Comparison of ENCODE assay signal across 30 cellular contexts in the genomic region with DNA sequence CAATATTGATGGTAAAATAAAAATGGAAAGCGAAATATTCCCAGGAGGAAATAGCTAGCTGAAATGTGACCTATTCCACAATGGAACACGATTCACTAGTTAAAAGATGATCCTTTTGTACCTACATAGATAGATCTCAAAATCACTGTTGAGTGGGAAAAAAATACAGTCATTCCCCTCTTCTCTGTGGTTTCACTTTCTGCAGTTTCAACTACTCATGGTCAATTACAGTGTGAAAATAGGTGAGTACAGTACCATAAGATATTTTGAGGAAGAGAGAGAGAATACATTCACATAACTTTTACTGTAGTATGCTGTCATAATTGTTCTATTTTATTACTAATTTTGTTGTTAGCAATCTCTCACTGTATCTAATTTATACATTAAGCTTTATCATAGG. TPM values are rescaled to one million over a fixed set of nuclear protein-coding genes. Genes with fewer than 3 reads are reported as not detected.
DNase-seq lines count a peak whose midpoint lies in the region; ATAC-seq, FAIRE-seq and TF ChIP-seq lines count a peak whose summit lies in the region.
"Had no signal": no experiment of that assay in that cellular context is flagged by ENCODE, and none has a peak within 500 bp of the region (broad histone marks: within the 10 kb centered on the region; RNA-seq: fewer than 3 reads in every experiment).

No MANE protein-coding gene starts in this region.

- no peak overlapping the region for H3K9ac ChIP-seq in PC-3 (ENCODE audit: low read length)
- H3K9ac ChIP-seq: GM23248 had no signal

- no peaks in the 10 kb centered on the region for H3F3A ChIP-seq in PC-3 (ENCODE audit: low read length, unreplicated experiment)

- no peaks in the 10 kb centered on the region for H4K20me1 ChIP-seq in PC-3 (ENCODE audit: low read length)

- H3K9me3 ChIP-seq in PC-3 (ENCODE audit: low read length) (no peaks in the 10 kb centered on the region), adrenal gland (replicated peaks in 1 of 3) (no peaks in the 10 kb centered on the region)
- H3K9me3 ChIP-seq: ascending aorta, esophagus squamous epithelium, left ventricle myocardium inferior, MG63, neutrophil, prostate gland, SJCRH30, upper lobe of right lung had no signal

- H3K27ac ChIP-seq in PC-3 (ENCODE audit: low read length) (no peak overlapping the region), adrenal gland (no peak overlapping the region)
- H3K27ac ChIP-seq: ascending aorta, esophagus squamous epithelium, GM23248, left ventricle myocardium inferior, neutrophil, prostate gland, SJCRH30, upper lobe of right lung had no signal

- TF ChIP-seq POLR2A in adrenal gland (IDR thresholded peaks at IDR 0.05), result no peak

- ATAC-seq in GM18502 (IDR thresholded peaks at IDR 0.05; ENCODE audit: poor library complexity, unreplicated experiment) (peak; percentile 52), HG03095 (IDR thresholded peaks at IDR 0.05; ENCODE audit: unreplicated experiment) (peak; percentile 64), PC-3 (no peak), sciatic nerve (no peak), HG02678 (IDR thresholded peaks at IDR 0.05; ENCODE audit: unreplicated experiment) (no peak)
- ATAC-seq: T-cell, upper lobe of right lung had no signal

- no peak for DNase-seq in GM19239 (ENCODE audit: insufficient read length, low spot score)
- DNase-seq in PC-3, result no peak
- DNase-seq in adrenal gland, result no peak
- no peak for DNase-seq in sciatic nerve (ENCODE audit: low spot score)
- DNase-seq in cerebellar cortex (ENCODE audit: low spot score), result no peak
- DNase-seq: activated CD4-positive, alpha-beta T cell treated with anti-CD3 and anti-CD28 coated beads for 1 hour; activated naive CD4-positive, alpha-beta T cell treated with anti-CD3 and anti-CD28 coated beads, Interleukin-2, amount 10 ng/mL, durations not matched to agents 7 days and 5 days; activated T-cell treated with anti-CD3 and anti-CD28 coated beads, Interleukin-2, amount 50 U/mL, for 4 hours; caudate nucleus; esophagus squamous epithelium; GM23248; hypothalamus; left ventricle myocardium inferior; MG63; NCI-H1436; NCI-H510A; NK-92 treated with Interleukin-12 subunit alpha and Interleukin-12 subunit beta, amount 100 ng/mL, for 24 hours; SJCRH30; stimulated activated CD4-positive, alpha-beta T cell treated with anti-CD3 and anti-CD28 coated beads, Interleukin-15, amount 100 ng/mL, for 24 hours; T-cell; upper lobe of right lung had no signal

- intact Hi-C loops in PC-3 (cut with micrococcal nuclease) (loop anchor here (2.0 kb wide), 1 partner anchor 17 kb away; no protein-coding TSS in a partner anchor), adrenal gland (cut with DNase I) (no loop called here), sciatic nerve (cut with DNase I) (no loop called here)

- peaks cover 11% of the 10 kb centered on the region for H3K4me1 ChIP-seq in PC-3 (ENCODE audit: insufficient read depth, low read length)
- H3K4me1 ChIP-seq in adrenal gland (replicated peaks in 1 of 2), result no peaks in the 10 kb centered on the region
- H3K4me1 ChIP-seq: left ventricle myocardium inferior, prostate gland, upper lobe of right lung had no signal

- FAIRE-seq in GM19239 (lab: Jason Lieb, UNC), result peak; percentile 18
- FAIRE-seq: frontal cortex, RCC 7860 had no signal

- no peaks in the 10 kb centered on the region for H3K79me2 ChIP-seq in PC-3 (ENCODE audit: low read length)

- peaks cover 2% of the 10 kb centered on the region; the same call in 1 of the 2 replicates for H3K27me3 ChIP-seq in PC-3 (ENCODE audit: low read length)
- H3K27me3 ChIP-seq in adrenal gland, result no peaks in the 10 kb centered on the region
- H3K27me3 ChIP-seq: ascending aorta, esophagus squamous epithelium, MG63, SJCRH30, upper lobe of right lung had no signal

- H3K36me3 ChIP-seq in PC-3 (ENCODE audit: low read depth, low read length) (no peaks in the 10 kb centered on the region), adrenal gland (replicated peaks in 1 of 2) (no peaks in the 10 kb centered on the region)
- H3K36me3 ChIP-seq: ascending aorta, esophagus squamous epithelium, left ventricle myocardium inferior, MG63, neutrophil, prostate gland, SJCRH30, upper lobe of right lung had no signal

- 0 out of 2 replicates have a peak overlapping the region, but pooled peaks have one; percentile 2 for H3K4me2 ChIP-seq in PC-3 (ENCODE audit: low read length)

- no TSS peak for BruUV-seq in PC-3 (replicated peaks; lab: Mats Ljungman, UMichigan)

- CTCF ChIA-PET in PC-3 (lab: Charles Lee), result no interaction called here

- TF ChIP-seq CTCF in PC-3 (conservative IDR thresholded peaks at IDR 0.05; ENCODE audit: low read depth, low read length), result no peak
- TF ChIP-seq CTCF in adrenal gland (IDR thresholded peaks at IDR 0.05), result no peak

- POLR2A ChIA-PET in PC-3 (lab: Charles Lee; ENCODE audit: unreplicated experiment), result no interaction called here

- H3K4me3 ChIP-seq in PC-3 (ENCODE audit: low read length), result no peak overlapping the region
- no peak overlapping the region for H3K4me3 ChIP-seq in adrenal gland
- H3K4me3 ChIP-seq: ascending aorta, esophagus squamous epithelium, GM23248, left ventricle myocardium inferior, MG63, prostate gland, SJCRH30, upper lobe of right lung had no signal

- no peak overlapping the region for H2AFZ ChIP-seq in PC-3 (ENCODE audit: low read length)
- H2AFZ ChIP-seq: GM23248 had no signal

- H3K9me2 ChIP-seq in PC-3 (replicated peaks; ENCODE audit: low read length), result no peaks in the 10 kb centered on the region

- WGBS in adrenal gland, 4 donors, result 75 to 86% (median 81%) methylated on average over 2 of the region's 2 CpGs

RNA-seq across cellular contexts. Expression of a gene that starts 56.0 kb away (rescaled TPM):
- total RNA-seq in PC-3 (2014; rRNA removed) (201 and 299 TPM in 2 replicates), adrenal gland (1 to 10 TPM in 6 of 8 donors, under 1 TPM in 2; 0.54 to 4.4 (median 1.7) TPM), sciatic nerve (1.0 TPM)
- polyA plus RNA-seq in adrenal gland, result 1 to 10 TPM; 1.7 to 7.6 (median 2.3) TPM
- total RNA-seq: activated T-cell treated with anti-CD3 and anti-CD28 coated beads, Interleukin-2, amount 50 U/mL, for 4 hours; mesenteric fat pad had no signal

Comparison
In these comparisons a context has a peak if more than half of its experiments do, and no peak if none do; other contexts are left out.
1. ATAC-seq: peak in GM18502 (single experiment) and HG03095 (single experiment); none in PC-3 (single experiment), sciatic nerve (single experiment) and HG02678 (single experiment).
2. RNA of a gene that starts 56.0 kb away (total RNA-seq): 201 to 299 TPM in PC-3; 0.54 to 4.4 TPM in adrenal gland and 1.0 TPM in sciatic nerve (single experiment); every median in the first group is over 10 times any median in the second.